ENCODE assay signal across 8 cellular contexts in the genomic region with DNA sequence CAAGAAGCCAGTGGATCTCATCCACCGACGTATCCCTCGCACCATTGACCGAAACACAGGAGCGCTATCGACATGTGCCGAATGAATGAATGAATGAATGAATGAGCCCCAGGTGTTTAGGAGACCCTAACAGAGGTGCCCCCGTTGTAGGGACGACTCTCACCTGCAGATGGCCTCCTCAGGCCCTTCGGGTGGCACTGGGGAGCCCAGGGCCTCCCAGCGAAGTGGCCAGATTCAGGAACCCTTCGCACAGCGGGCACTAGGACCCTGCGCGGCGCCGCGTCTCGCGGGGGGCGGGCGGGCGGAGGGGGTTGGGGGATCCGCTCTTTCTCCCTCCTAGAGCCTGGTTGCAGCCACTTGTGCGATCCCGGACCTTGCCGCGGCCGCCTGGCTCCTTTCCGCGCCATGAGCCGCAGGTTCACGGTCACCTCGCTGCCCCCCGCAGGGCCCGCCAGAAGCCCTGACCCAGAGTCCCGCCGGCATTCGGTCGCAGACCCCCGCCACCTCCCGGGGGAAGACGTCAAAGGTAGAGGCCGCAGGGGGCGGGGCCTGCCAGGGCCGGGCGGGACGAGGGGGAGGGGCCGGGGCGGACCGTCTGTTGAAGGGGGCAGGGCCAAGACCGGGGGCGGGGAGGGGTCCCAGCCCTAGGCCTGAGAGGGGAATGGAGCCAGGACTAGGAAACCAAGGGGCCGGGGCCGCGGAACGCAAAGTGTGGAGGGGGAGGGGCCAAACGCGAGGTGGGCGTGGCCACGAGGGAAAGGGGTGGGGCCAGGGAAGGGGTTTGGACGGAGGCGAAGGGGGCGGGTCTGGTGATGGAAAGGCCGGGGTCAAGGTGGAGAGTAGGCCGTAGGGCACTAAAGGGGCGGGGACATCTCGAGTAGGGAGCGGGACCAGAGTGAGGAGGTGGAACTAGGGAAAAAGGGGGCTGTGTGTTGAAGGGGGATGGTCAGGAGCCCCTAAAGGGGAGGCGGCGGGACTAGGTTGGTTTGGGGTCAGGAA. TPM values are rescaled to one million over a fixed set of nuclear protein-coding genes. Genes with fewer than 3 reads are reported as not detected.
DNase-seq lines count a peak whose midpoint lies in the region; ATAC-seq, FAIRE-seq and TF ChIP-seq lines count a peak whose summit lies in the region.

No MANE protein-coding gene starts in this region.

- H3K27ac Mint-ChIP-seq in activated CD4-positive, alpha-beta memory T cell treated with anti-CD3 and anti-CD28 coated beads, Interleukin-2, amount 10 ng/mL, durations not matched to agents 7 days and 5 days: no peak overlapping the region

- no peak overlapping the region for H3K9ac ChIP-seq in endothelial cell of umbilical vein (replicated peaks; ENCODE audit: extremely low read depth, insufficient read depth, low read length)

- ATAC-seq in GM21529 (IDR thresholded peaks at IDR 0.05; ENCODE audit: unreplicated experiment) (no peak), GM18498 (IDR thresholded peaks at IDR 0.05; ENCODE audit: unreplicated experiment) (no peak)

- peaks cover 6% of the 10 kb centered on the region for H3K9me3 Mint-ChIP-seq in activated CD4-positive, alpha-beta memory T cell treated with anti-CD3 and anti-CD28 coated beads, Interleukin-2, amount 10 ng/mL, durations not matched to agents 7 days and 5 days

- H3K4me1 ChIP-seq in endothelial cell of umbilical vein (ENCODE audit: control insufficient read depth, extremely low read depth, insufficient read depth, low read length) (no peaks in the 10 kb centered on the region), neuron (ENCODE audit: insufficient read depth, low read length) (peaks cover 20% of the 10 kb centered on the region)

- no peak for TF ChIP-seq CTCF in endothelial cell of umbilical vein (IDR thresholded peaks at IDR 0.05; ENCODE audit: extremely low read depth in 1 of 2, insufficient read depth in 1 of 2, low read depth in 1 of 2, low read length in 2 of 2)

- H3K27me3 Mint-ChIP-seq in activated CD4-positive, alpha-beta memory T cell treated with anti-CD3 and anti-CD28 coated beads, Interleukin-2, amount 10 ng/mL, durations not matched to agents 7 days and 5 days: peaks cover 51% of the 10 kb centered on the region

- intact Hi-C loops in endothelial cell of umbilical vein (cut with micrococcal nuclease): loop anchor here (2.0 to 5.0 kb wide), 2 partner anchors 36 to 327 kb away; no protein-coding TSS in a partner anchor

- H3K36me3 Mint-ChIP-seq in activated CD4-positive, alpha-beta memory T cell treated with anti-CD3 and anti-CD28 coated beads, Interleukin-2, amount 10 ng/mL, durations not matched to agents 7 days and 5 days (ENCODE audit: low read depth): no peaks in the 10 kb centered on the region

- H3K27me3 ChIP-seq in endothelial cell of umbilical vein (ENCODE audit: control insufficient read depth in 2 of 2, insufficient read depth in 2 of 2, low read length in 2 of 2): peaks cover 10 to 20% of the 10 kb centered on the region in 2 experiments
- H3K27me3 ChIP-seq in neuron (ENCODE audit: insufficient read depth, low read length): no peaks in the 10 kb centered on the region

- DNase-seq in AG08396 (ENCODE audit: low spot score) (peak; percentile 43), GM19238 (ENCODE audit: insufficient read length, low spot score) (peak; percentile 49), NCI-H226 (peak; percentile 47), endothelial cell of umbilical vein (ENCODE audit: low read depth, low spot score) (peak; percentile 38)
- DNase-seq in activated CD4-positive, alpha-beta memory T cell treated with anti-CD3 and anti-CD28 coated beads, Interleukin-2, amount 10 ng/mL, durations not matched to agents 7 days and 5 days: peak; percentile 59

- H3K36me3 ChIP-seq in endothelial cell of umbilical vein (ENCODE audit: control insufficient read depth in 2 of 2, extremely low read depth in 1 of 2, insufficient read depth in 2 of 2, low read length in 2 of 2): no peaks in the 10 kb centered on the region
- H3K36me3 ChIP-seq in neuron (ENCODE audit: insufficient read depth, low read length): no peaks in the 10 kb centered on the region

- H4K20me1 ChIP-seq in endothelial cell of umbilical vein (replicated peaks; ENCODE audit: control insufficient read depth, extremely low read depth, insufficient read depth, low read length): no peaks in the 10 kb centered on the region

- CTCF ChIA-PET in activated CD4-positive, alpha-beta memory T cell treated with anti-CD3 and anti-CD28 coated beads, Interleukin-2, amount 10 ng/mL, durations not matched to agents 7 days and 5 days (lab: Charles Lee): interaction anchor here (0.7 to 2.1 kb wide), 19 partner anchors 8 to 328 kb away, joined by 3 to 22 read pairs (median 7); a partner anchor contains a TSS
- CTCF ChIA-PET in endothelial cell of umbilical vein (lab: Charles Lee): interaction anchor here (0.6 to 1.9 kb wide), 22 partner anchors 8 to 416 kb away, joined by 3 to 34 read pairs (median 5); a partner anchor contains a TSS

- POLR2A ChIA-PET in activated CD4-positive, alpha-beta memory T cell treated with anti-CD3 and anti-CD28 coated beads, Interleukin-2, amount 10 ng/mL, durations not matched to agents 7 days and 5 days (lab: Charles Lee): no interaction called here
- POLR2A ChIA-PET in endothelial cell of umbilical vein (lab: Charles Lee): no interaction called here

- no peaks in the 10 kb centered on the region for H3K9me1 ChIP-seq in endothelial cell of umbilical vein (replicated peaks; ENCODE audit: control insufficient read depth, extremely low read depth, insufficient read depth, low read length)

- H2AFZ ChIP-seq in endothelial cell of umbilical vein (ENCODE audit: low read depth, low read length) (peak overlapping the region; percentile 46), neuron (ENCODE audit: low read depth, low read length) (peak overlapping the region; percentile 51)

- H3K4me3 ChIP-seq in endothelial cell of umbilical vein (replicated peaks in 1 of 3; ENCODE audit: insufficient read depth in 1 of 3, low read depth in 1 of 3, low read length in 3 of 3) (peak overlapping the region in 2 of 3 experiments; percentile 13 to 43), neuron (ENCODE audit: low read length) (peak overlapping the region; percentile 71)

- FAIRE-seq in endothelial cell of umbilical vein (lab: Jason Lieb, UNC): no peak

- H3K4me3 Mint-ChIP-seq in activated CD4-positive, alpha-beta memory T cell treated with anti-CD3 and anti-CD28 coated beads, Interleukin-2, amount 10 ng/mL, durations not matched to agents 7 days and 5 days: peak overlapping the region; percentile 60

- no TSS peak for BruUV-seq in endothelial cell of umbilical vein (replicated peaks; lab: Mats Ljungman, UMichigan)

- H3K79me2 ChIP-seq in endothelial cell of umbilical vein (ENCODE audit: control insufficient read depth, insufficient read depth, low read length): no peaks in the 10 kb centered on the region

- no peak overlapping the region for H3K27ac ChIP-seq in endothelial cell of umbilical vein (ENCODE audit: insufficient read depth, low read depth, low read length)

- TF ChIP-seq POLR2A in endothelial cell of umbilical vein (IDR thresholded peaks at IDR 0.05; ENCODE audit: low read depth, low read length): no peak

- H3K9me3 ChIP-seq in endothelial cell of umbilical vein (replicated peaks; ENCODE audit: control insufficient read depth, insufficient read depth, low read length) (no peaks in the 10 kb centered on the region), neuron (ENCODE audit: low read length) (no peaks in the 10 kb centered on the region)

- no peak overlapping the region for H3K4me2 ChIP-seq in endothelial cell of umbilical vein (ENCODE audit: insufficient read depth, low read length)

- peaks cover 29% of the 10 kb centered on the region for H3K4me1 Mint-ChIP-seq in activated CD4-positive, alpha-beta memory T cell treated with anti-CD3 and anti-CD28 coated beads, Interleukin-2, amount 10 ng/mL, durations not matched to agents 7 days and 5 days

- dilution Hi-C loops in endothelial cell of umbilical vein (cut with MboI; ENCODE audit: extremely low pct_ligation_motif_present, low sequenced_read_pairs): no loop called here

RNA-seq across cellular contexts. Expression of a gene that starts 7.4 kb away (rescaled TPM):
- total RNA-seq in activated CD4-positive, alpha-beta memory T cell treated with anti-CD3 and anti-CD28 coated beads, Interleukin-2, amount 10 ng/mL, durations not matched to agents 7 days and 5 days: under 1 TPM in 1 of 2 experiments, not detected in 1; 0.53 TPM
- total RNA-seq in endothelial cell of umbilical vein: 1.6 and 1.8 TPM in 2 replicates
- polyA plus RNA-seq in endothelial cell of umbilical vein: 1.8 and 2.3 TPM in 2 replicates
- polyA plus RNA-seq in endothelial cell of umbilical vein (2011; cell fraction: cytosol; rRNA removed): 1.8 and 1.9 TPM in 2 replicates
- 0.51 and 0.92 TPM in 2 replicates for polyA plus RNA-seq in endothelial cell of umbilical vein (2011; cell fraction: nucleus; rRNA removed)
- 4.4 and 7.1 TPM in 2 replicates for polyA plus RNA-seq in endothelial cell of umbilical vein (2012)
- 1.3 and 1.5 TPM in 2 replicates for polyA minus RNA-seq in endothelial cell of umbilical vein
- not detected for polyA minus RNA-seq in endothelial cell of umbilical vein (2011; cell fraction: cytosol; rRNA and poly(A)+ RNA removed)
- polyA minus RNA-seq in endothelial cell of umbilical vein (2011; cell fraction: nucleus; rRNA and poly(A)+ RNA removed): 0.24 and 0.43 TPM in 2 replicates

RNA-seq across cellular contexts. Expression of a gene that starts 13.0 kb away (rescaled TPM):
- under 1 TPM; 0.13 to 0.15 TPM for total RNA-seq in activated CD4-positive, alpha-beta memory T cell treated with anti-CD3 and anti-CD28 coated beads, Interleukin-2, amount 10 ng/mL, durations not matched to agents 7 days and 5 days
- total RNA-seq in endothelial cell of umbilical vein: not detected in 2 replicates
- not detected in 2 replicates for polyA plus RNA-seq in endothelial cell of umbilical vein
- polyA plus RNA-seq in endothelial cell of umbilical vein (2011; cell fraction: cytosol; rRNA removed): not detected in 2 replicates
- not detected in 2 replicates for polyA plus RNA-seq in endothelial cell of umbilical vein (2011; cell fraction: nucleus; rRNA removed)
- not detected in 2 replicates for polyA plus RNA-seq in endothelial cell of umbilical vein (2012)
- not detected in 2 replicates for polyA minus RNA-seq in endothelial cell of umbilical vein
- not detected for polyA minus RNA-seq in endothelial cell of umbilical vein (2011; cell fraction: cytosol; rRNA and poly(A)+ RNA removed)
- polyA minus RNA-seq in endothelial cell of umbilical vein (2011; cell fraction: nucleus; rRNA and poly(A)+ RNA removed): not detected in 2 replicates

RNA-seq across cellular contexts. Expression of a gene that starts 49.7 kb away (rescaled TPM):
- total RNA-seq in activated CD4-positive, alpha-beta memory T cell treated with anti-CD3 and anti-CD28 coated beads, Interleukin-2, amount 10 ng/mL, durations not matched to agents 7 days and 5 days: 10 to 100 TPM; 35.7 to 36.7 TPM
- total RNA-seq in endothelial cell of umbilical vein: 22.8 and 23.9 TPM in 2 replicates
- 17.3 and 20.4 TPM in 2 replicates for polyA plus RNA-seq in endothelial cell of umbilical vein
- 8.5 and 11.3 TPM in 2 replicates for polyA plus RNA-seq in endothelial cell of umbilical vein (2011; cell fraction: cytosol; rRNA removed)
- polyA plus RNA-seq in endothelial cell of umbilical vein (2011; cell fraction: nucleus; rRNA removed): 59.6 and 68.7 TPM in 2 replicates
- 9.2 and 10.8 TPM in 2 replicates for polyA plus RNA-seq in endothelial cell of umbilical vein (2012)
- polyA minus RNA-seq in endothelial cell of umbilical vein: 24.7 and 32.9 TPM in 2 replicates
- polyA minus RNA-seq in endothelial cell of umbilical vein (2011; cell fraction: cytosol; rRNA and poly(A)+ RNA removed): 8.7 TPM
- 45.1 and 55.4 TPM in 2 replicates for polyA minus RNA-seq in endothelial cell of umbilical vein (2011; cell fraction: nucleus; rRNA and poly(A)+ RNA removed)
